17 cellular contexts compared by ENCODE assay signal in the genomic region with DNA sequence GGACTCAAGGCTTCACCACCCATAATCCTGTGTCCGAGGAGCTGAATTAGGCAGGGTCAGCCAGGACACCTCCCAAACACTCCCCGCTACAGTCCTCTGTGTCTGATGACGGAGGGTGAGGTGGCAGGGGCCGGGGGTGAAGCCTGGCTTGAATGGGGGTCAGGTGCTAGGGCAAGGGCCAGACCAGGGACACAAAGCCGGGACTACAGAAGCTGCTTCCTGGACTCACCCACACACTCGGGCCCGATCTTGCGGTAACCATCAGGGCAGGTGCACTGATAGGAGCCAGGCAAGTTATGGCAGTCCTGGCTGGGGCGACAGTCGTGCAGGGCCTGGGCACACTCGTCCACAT. TPM values are rescaled to one million over a fixed set of nuclear protein-coding genes. Genes with fewer than 3 reads are reported as not detected.
A peak's percentile ranks its signal among the peaks of the same experiment; 100 is the strongest.
DNase-seq lines count a peak whose midpoint lies in the region; ATAC-seq, FAIRE-seq and TF ChIP-seq lines count a peak whose summit lies in the region.
"Had no signal": no experiment of that assay in that cellular context is flagged by ENCODE, and none has a peak within 500 bp of the region (broad histone marks: within the 10 kb centered on the region; RNA-seq: fewer than 3 reads in every experiment).

No MANE protein-coding gene starts in this region.

- ATAC-seq in Right ventricle myocardium superior (ENCODE audit: poor library complexity) (no peak), upper lobe of left lung (ENCODE audit: low FRiP score in 2 of 2) (no peak), GM21381 (IDR thresholded peaks at IDR 0.05; ENCODE audit: unreplicated experiment) (no peak), HG03439 (IDR thresholded peaks at IDR 0.05; ENCODE audit: unreplicated experiment) (no peak)
- ATAC-seq: left lung, pancreas had no signal

- H4K20me1 ChIP-seq in astrocyte (ENCODE audit: insufficient read depth, low read length): peaks cover 61% of the 10 kb centered on the region

- peak overlapping the region; percentile 60 for H3K4me3 Mint-ChIP-seq in astrocyte (ENCODE audit: unreplicated experiment)

- H3K4me1 ChIP-seq in astrocyte (ENCODE audit: insufficient read depth, low read length) (peaks cover 33% of the 10 kb centered on the region), mesenchymal stem cell (ENCODE audit: control insufficient read depth, insufficient read depth, low read depth, low read length) (peaks cover 37% of the 10 kb centered on the region), upper lobe of left lung (peaks cover 17 to 36% (median 29%) of the 10 kb centered on the region in 4 donors)
- H3K4me1 ChIP-seq: pancreas had no signal

- H3K9me3 ChIP-seq in astrocyte (ENCODE audit: insufficient read depth, low read depth, low read length) (no peaks in the 10 kb centered on the region), mesenchymal stem cell (ENCODE audit: control insufficient read depth, low read length) (no peaks in the 10 kb centered on the region), upper lobe of left lung (no peaks in the 10 kb centered on the region)
- H3K9me3 ChIP-seq: breast epithelium, left lung, pancreas had no signal

- DNase-seq in Right ventricle myocardium superior (peak; percentile 37), cardiac septum (ENCODE audit: low spot score) (no peak), astrocyte (ENCODE audit: low read depth) (no peak), mesenchymal stem cell (no peak), upper lobe of left lung (peak in 1 of 2 donors; percentile 58), amygdala (lab: John Stamatoyannopoulos, UW) (no peak)
- DNase-seq: activated CD4-positive, alpha-beta T cell treated with anti-CD3 and anti-CD28 coated beads, Interleukin-2, amount 50 U/mL, for 1 hour; C1 segment of cervical spinal cord; EL; NCI-H2171 had no signal

- H3K36me3 Mint-ChIP-seq in astrocyte (ENCODE audit: low read depth, unreplicated experiment): peaks cover 7% of the 10 kb centered on the region

- no peak overlapping the region for H3K27ac ChIP-seq in astrocyte (ENCODE audit: low read depth, low read length)
- H3K27ac ChIP-seq in mesenchymal stem cell (ENCODE audit: low read length, poor library complexity, severe bottlenecking): no peak overlapping the region
- peak overlapping the region in 3 of 4 donors; percentile 25 to 96 (median 91) for H3K27ac ChIP-seq in upper lobe of left lung
- H3K27ac ChIP-seq: pancreas had no signal

- H3K9me3 Mint-ChIP-seq in astrocyte (ENCODE audit: unreplicated experiment): no peaks in the 10 kb centered on the region
- H3K9me3 Mint-ChIP-seq: activated T-helper 2 cell treated with anti-CD3 and anti-CD28 coated beads, Interferon-gamma antibody, Interleukin-2, Interleukin-4, amounts not matched to agents 10 μg/mL and 5 μg/mL and 100 μg/mL, durations not matched to agents 14 hours and 24 hours and 36 hours had no signal

- H3K4me3 ChIP-seq in astrocyte (ENCODE audit: insufficient read depth, low read depth, low read length) (no peak overlapping the region), mesenchymal stem cell (ENCODE audit: insufficient read depth in 1 of 2, low read depth in 1 of 2, low read length in 2 of 2) (peak overlapping the region; percentile 6 to 87), upper lobe of left lung (no peak overlapping the region)
- H3K4me3 ChIP-seq: left lung, pancreas had no signal

- H3K14ac ChIP-seq in mesenchymal stem cell (ENCODE audit: low read length in 2 of 2): peak overlapping the region in 1 of 2 experiments; percentile 20

- TF ChIP-seq POLR2A in upper lobe of left lung (IDR thresholded peaks at IDR 0.05): no peak

- no peak overlapping the region for H2BK120ac ChIP-seq in mesenchymal stem cell (ENCODE audit: low read depth, low read length)

- TF ChIP-seq EP300 in upper lobe of left lung (IDR thresholded peaks at IDR 0.05): no peak

- peaks cover 15% of the 10 kb centered on the region for H3K36me3 ChIP-seq in astrocyte (ENCODE audit: insufficient read depth, low read length)
- peaks cover 54 to 59% of the 10 kb centered on the region in 2 experiments for H3K36me3 ChIP-seq in mesenchymal stem cell (ENCODE audit: control insufficient read depth in 1 of 2, insufficient read depth in 2 of 2, low read depth in 1 of 2, low read length in 2 of 2)
- H3K36me3 ChIP-seq in upper lobe of left lung: peaks cover 6 to 55% (median 22%) of the 10 kb centered on the region in 4 donors
- H3K36me3 ChIP-seq: breast epithelium had no signal

- H3K9ac ChIP-seq in astrocyte (ENCODE audit: low read length): peak overlapping the region; percentile 92
- peak overlapping the region; percentile 94 for H3K9ac ChIP-seq in mesenchymal stem cell (ENCODE audit: low read length)

- H3K23ac ChIP-seq in mesenchymal stem cell (ENCODE audit: low read length in 2 of 2): no peak overlapping the region

- WGBS in mesenchymal stem cell: 89% methylated on average over 9 of the region's 11 CpGs
- 84 to 93% methylated on average over 7 to 11 of the region's 11 CpGs for WGBS in upper lobe of left lung, 2 donors

- intact Hi-C loops in Right ventricle myocardium superior (cut with DNase I): no loop called here
- intact Hi-C loops in cardiac septum (cut with DNase I): no loop called here

- H3K27me3 Mint-ChIP-seq in astrocyte (ENCODE audit: low read depth, unreplicated experiment): no peaks in the 10 kb centered on the region

- no peaks in the 10 kb centered on the region for H3K27me3 ChIP-seq in astrocyte (ENCODE audit: insufficient read depth, low read length)
- H3K27me3 ChIP-seq in mesenchymal stem cell (ENCODE audit: control insufficient read depth in 1 of 2, insufficient read depth in 1 of 2, low read length in 2 of 2): no peaks in the 10 kb centered on the region
- no peaks in the 10 kb centered on the region for H3K27me3 ChIP-seq in upper lobe of left lung
- H3K27me3 ChIP-seq: breast epithelium, left lung, pancreas had no signal

- H3K4me2 ChIP-seq in astrocyte (ENCODE audit: low read length): peak overlapping the region; percentile 100
- H3K4me2 ChIP-seq in mesenchymal stem cell (ENCODE audit: low read length, poor library complexity, severe bottlenecking): no peak overlapping the region

- no peak overlapping the region for H2AK5ac ChIP-seq in mesenchymal stem cell (ENCODE audit: low read length, severe bottlenecking)

- no peak overlapping the region for H2BK15ac ChIP-seq in mesenchymal stem cell (ENCODE audit: low read depth, poor library complexity, severe bottlenecking)

- FAIRE-seq in astrocyte (lab: Jason Lieb, UNC): no peak
- FAIRE-seq: pancreas, urothelium cell line had no signal

- H2BK5ac ChIP-seq in mesenchymal stem cell (ENCODE audit: low read depth, low read length, poor library complexity, severe bottlenecking): no peak overlapping the region

- TF ChIP-seq CTCF in astrocyte (IDR thresholded peaks at IDR 0.05; ENCODE audit: insufficient read depth, low read depth, low read length) (no peak), upper lobe of left lung (IDR thresholded peaks at IDR 0.05) (no peak)

- peak overlapping the region; percentile 50 for H3K27ac Mint-ChIP-seq in astrocyte (ENCODE audit: unreplicated experiment)
- H3K27ac Mint-ChIP-seq: activated T-helper 2 cell treated with anti-CD3 and anti-CD28 coated beads, Interferon-gamma antibody, Interleukin-2, Interleukin-4, amounts not matched to agents 10 μg/mL and 5 μg/mL and 100 μg/mL, durations not matched to agents 14 hours and 24 hours and 36 hours had no signal

- H4K91ac ChIP-seq in mesenchymal stem cell (ENCODE audit: low read length): peak overlapping the region; percentile 61

- H3K18ac ChIP-seq in mesenchymal stem cell (ENCODE audit: low read depth in 1 of 2, low read length in 2 of 2): peak overlapping the region; percentile 24 to 42

- H4K8ac ChIP-seq in mesenchymal stem cell (ENCODE audit: low read length): peak overlapping the region; percentile 76

- H3K4me1 Mint-ChIP-seq in astrocyte (ENCODE audit: low read depth, unreplicated experiment): peaks cover 14% of the 10 kb centered on the region

- peaks cover 13% of the 10 kb centered on the region for H3K79me1 ChIP-seq in mesenchymal stem cell (replicated peaks; ENCODE audit: low read length, poor library complexity, severe bottlenecking)

- H3K4ac ChIP-seq in mesenchymal stem cell (ENCODE audit: low read depth in 1 of 2, low read length in 2 of 2): peak overlapping the region; percentile 17 to 64

- H2AFZ ChIP-seq in astrocyte (ENCODE audit: low read depth, low read length) (no peak overlapping the region), mesenchymal stem cell (ENCODE audit: low read depth, low read length) (no peak overlapping the region)

- peak overlapping the region in 1 of 2 experiments; percentile 51 for H2BK12ac ChIP-seq in mesenchymal stem cell (ENCODE audit: low read length in 2 of 2)

- peaks cover 47% of the 10 kb centered on the region for H3K79me2 ChIP-seq in astrocyte (ENCODE audit: insufficient read depth, low read length)

RNA-seq across cellular contexts. Expression of a gene that starts 2.3 kb away (rescaled TPM):
- total RNA-seq in Right ventricle myocardium superior: 80.0 TPM
- total RNA-seq in cardiac septum: 118 TPM
- 97.3 and 119 TPM in 2 replicates for total RNA-seq in astrocyte
- 306 TPM for polyA plus RNA-seq in mesenchymal stem cell (2013, experiment 1 of 2)
- polyA plus RNA-seq in mesenchymal stem cell (2013, experiment 2 of 2): 314 TPM
- total RNA-seq in upper lobe of left lung: 10 to 100 TPM; 28.8 to 79.6 (median 65.3) TPM

RNA-seq across cellular contexts. Expression of a gene that starts 9.4 kb away (rescaled TPM):
- total RNA-seq in Right ventricle myocardium superior (0.73 TPM), cardiac septum (0.83 TPM), astrocyte (not detected in 2 replicates), upper lobe of left lung (10 to 100 TPM in 3 of 6 donors, 1 to 10 TPM in 3; 2.1 to 20.7 (median 11.4) TPM)
- 0.11 TPM for polyA plus RNA-seq in mesenchymal stem cell (2013, experiment 1 of 2)
- not detected for polyA plus RNA-seq in mesenchymal stem cell (2013, experiment 2 of 2)

RNA-seq across cellular contexts. Expression of a gene that starts 10.1 kb away (rescaled TPM):
- 30.7 TPM for total RNA-seq in Right ventricle myocardium superior
- total RNA-seq in cardiac septum: 37.6 TPM
- 59.9 and 64.3 TPM in 2 replicates for total RNA-seq in astrocyte
- 36.8 TPM for polyA plus RNA-seq in mesenchymal stem cell (2013, experiment 1 of 2)
- polyA plus RNA-seq in mesenchymal stem cell (2013, experiment 2 of 2): 36.2 TPM
- 100 to 1,000 TPM in 1 of 6 donors, 10 to 100 TPM in 5; 41.5 to 182 (median 53.3) TPM for total RNA-seq in upper lobe of left lung

RNA-seq across cellular contexts. Expression of a gene that starts 12.3 kb away (rescaled TPM):
- total RNA-seq in Right ventricle myocardium superior (288 TPM), cardiac septum (434 TPM), astrocyte (1,793 and 1,931 TPM in 2 replicates), upper lobe of left lung (100 to 1,000 TPM; 358 to 813 (median 768) TPM)
- polyA plus RNA-seq in mesenchymal stem cell (2013, experiment 1 of 2): 1,234 TPM
- 1,236 TPM for polyA plus RNA-seq in mesenchymal stem cell (2013, experiment 2 of 2)

RNA-seq across cellular contexts. Expression of a gene that starts 18.0 kb away (rescaled TPM):
- total RNA-seq in Right ventricle myocardium superior (37.7 TPM), cardiac septum (62.6 TPM), astrocyte (67.4 and 68.7 TPM in 2 replicates), upper lobe of left lung (10 to 100 TPM; 46.8 to 77.7 (median 57.0) TPM)
- 105 TPM for polyA plus RNA-seq in mesenchymal stem cell (2013, experiment 1 of 2)
- 106 TPM for polyA plus RNA-seq in mesenchymal stem cell (2013, experiment 2 of 2)

Comparison
In these comparisons a context has a peak if more than half of its experiments do, and no peak if none do; other contexts are left out.
1. H3K27ac ChIP-seq: peak in upper lobe of left lung (3 of 4); none in astrocyte (single experiment) and mesenchymal stem cell (single experiment).
2. H3K4me3 ChIP-seq: peak in mesenchymal stem cell (2 of 2); none in astrocyte (single experiment) and upper lobe of left lung (0 of 4).